1 cellular context compared by ENCODE assay signal in the genomic region with DNA sequence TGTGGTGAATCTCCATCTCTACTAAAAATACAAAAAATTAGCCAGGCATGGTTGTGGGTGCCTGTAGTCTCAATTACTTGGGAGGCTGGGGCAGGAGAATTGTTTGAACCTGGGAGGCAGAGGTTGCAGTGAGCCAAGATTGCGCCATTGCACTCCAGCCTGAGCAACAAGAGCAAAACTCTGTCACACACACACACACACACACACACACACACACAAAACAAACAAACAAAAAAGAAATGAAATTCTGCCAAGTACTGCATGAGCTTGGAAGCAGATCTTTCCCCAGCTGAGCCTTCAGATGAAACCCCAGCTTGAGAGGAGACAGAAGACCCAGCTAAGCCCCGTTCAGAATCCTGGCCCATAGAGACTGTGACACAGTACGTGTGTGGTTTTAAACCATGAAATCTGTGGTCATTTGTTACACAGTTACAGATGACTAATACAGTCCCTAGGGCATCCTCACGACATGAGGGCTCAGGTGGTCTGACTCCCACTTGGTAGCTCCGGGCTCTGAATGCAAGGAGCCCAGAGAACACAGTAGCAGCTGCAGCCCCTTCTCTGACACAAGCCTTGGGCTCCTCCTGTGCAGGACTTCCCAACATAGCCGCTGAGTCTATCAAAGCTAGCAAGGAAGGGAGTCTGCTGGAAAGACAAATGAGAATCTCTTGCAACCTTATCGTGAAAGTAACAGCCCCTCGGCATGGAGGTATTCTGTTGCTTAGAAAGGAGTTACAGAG.
TF ChIP-seq lines count a peak whose summit lies in the region.

No MANE protein-coding gene starts in this region.

TF ChIP-seq in HepG2, 621 proteins besides CTCF, POLR2A, EP300 and RAD21:
- TF ChIP-seq ZNF460 (CRISPR knock-in tag; IDR thresholded peaks at IDR 0.05; ENCODE audit: borderline replicate concordance) (peak; percentile 86), ZNF256 (CRISPR knock-in tag; conservative IDR thresholded peaks at IDR 0.05) (no peak), RBAK (CRISPR knock-in tag; IDR thresholded peaks at IDR 0.05) (0 out of 2 replicates have a peak, but pooled peaks have one; percentile 48), NFYC (CRISPR knock-in tag; IDR thresholded peaks at IDR 0.05) (no peak), GMEB2 (CRISPR knock-in tag; IDR thresholded peaks at IDR 0.05; ENCODE audit: low read depth) (no peak), SP5 (CRISPR knock-in tag; IDR thresholded peaks at IDR 0.05; ENCODE audit: borderline replicate concordance, low read depth) (no peak), ZFY (CRISPR knock-in tag; IDR thresholded peaks at IDR 0.05) (no peak), SKI (IDR thresholded peaks at IDR 0.05; ENCODE audit: partially characterized antibody) (no peak), CEBPB (IDR thresholded peaks at IDR 0.05; ENCODE audit: borderline replicate concordance, low read depth, low read length) (peak; percentile 30; the same call in 1 of the 2 replicates), PITX1 (CRISPR knock-in tag; IDR thresholded peaks at IDR 0.05) (0 out of 2 replicates have a peak, but pooled peaks have one; percentile 13), SRSF1 (optimal IDR thresholded peaks at IDR 0.05; ENCODE audit: low read depth, low read length) (no peak), ZNF576 (CRISPR knock-in tag; IDR thresholded peaks at IDR 0.05) (no peak), SMYD3 (CRISPR knock-in tag; IDR thresholded peaks at IDR 0.05) (no peak), FLYWCH1 (CRISPR knock-in tag; IDR thresholded peaks at IDR 0.05) (no peak), ZNF770 (CRISPR knock-in tag; IDR thresholded peaks at IDR 0.05) (peak; percentile 83), THAP8 (CRISPR knock-in tag; IDR thresholded peaks at IDR 0.05; ENCODE audit: borderline replicate concordance) (no peak), NFE2L2 (IDR thresholded peaks at IDR 0.05; ENCODE audit: low read length) (no peak), FOXP1 (IDR thresholded peaks at IDR 0.05) (no peak), FOXP1 (CRISPR knock-in tag; IDR thresholded peaks at IDR 0.05) (no peak), ZKSCAN8 (CRISPR knock-in tag; IDR thresholded peaks at IDR 0.05; ENCODE audit: borderline replicate concordance) (no peak), PAX8 (CRISPR knock-in tag; IDR thresholded peaks at IDR 0.05; ENCODE audit: borderline replicate concordance) (no peak), ZFP41 (CRISPR knock-in tag; IDR thresholded peaks at IDR 0.05; ENCODE audit: borderline replicate concordance) (no peak), SKIL (CRISPR knock-in tag; IDR thresholded peaks at IDR 0.05; ENCODE audit: borderline replicate concordance) (no peak), ZMYM3 (CRISPR knock-in tag; IDR thresholded peaks at IDR 0.05) (0 out of 2 replicates have a peak, but pooled peaks have one; percentile 30), ZNF280D (CRISPR knock-in tag; IDR thresholded peaks at IDR 0.05) (0 out of 2 replicates have a peak, but pooled peaks have one; percentile 62)
- TF ChIP-seq, protein P1, sequence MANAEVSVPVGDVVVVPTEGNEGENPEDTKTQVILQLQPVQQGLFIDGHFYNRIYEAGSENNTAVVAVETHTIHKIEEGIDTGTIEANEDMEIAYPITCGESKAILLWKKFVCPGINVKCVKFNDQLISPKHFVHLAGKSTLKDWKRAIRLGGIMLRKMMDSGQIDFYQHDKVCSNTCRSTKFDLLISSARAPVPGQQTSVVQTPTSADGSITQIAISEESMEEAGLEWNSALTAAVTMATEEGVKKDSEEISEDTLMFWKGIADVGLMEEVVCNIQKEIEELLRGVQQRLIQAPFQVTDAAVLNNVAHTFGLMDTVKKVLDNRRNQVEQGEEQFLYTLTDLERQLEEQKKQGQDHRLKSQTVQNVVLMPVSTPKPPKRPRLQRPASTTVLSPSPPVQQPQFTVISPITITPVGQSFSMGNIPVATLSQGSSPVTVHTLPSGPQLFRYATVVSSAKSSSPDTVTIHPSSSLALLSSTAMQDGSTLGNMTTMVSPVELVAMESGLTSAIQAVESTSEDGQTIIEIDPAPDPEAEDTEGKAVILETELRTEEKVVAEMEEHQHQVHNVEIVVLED (CRISPR knock-in tag; IDR thresholded peaks at IDR 0.05; ENCODE audit: borderline replicate concordance), result no peak
- TF ChIP-seq, protein P2, sequence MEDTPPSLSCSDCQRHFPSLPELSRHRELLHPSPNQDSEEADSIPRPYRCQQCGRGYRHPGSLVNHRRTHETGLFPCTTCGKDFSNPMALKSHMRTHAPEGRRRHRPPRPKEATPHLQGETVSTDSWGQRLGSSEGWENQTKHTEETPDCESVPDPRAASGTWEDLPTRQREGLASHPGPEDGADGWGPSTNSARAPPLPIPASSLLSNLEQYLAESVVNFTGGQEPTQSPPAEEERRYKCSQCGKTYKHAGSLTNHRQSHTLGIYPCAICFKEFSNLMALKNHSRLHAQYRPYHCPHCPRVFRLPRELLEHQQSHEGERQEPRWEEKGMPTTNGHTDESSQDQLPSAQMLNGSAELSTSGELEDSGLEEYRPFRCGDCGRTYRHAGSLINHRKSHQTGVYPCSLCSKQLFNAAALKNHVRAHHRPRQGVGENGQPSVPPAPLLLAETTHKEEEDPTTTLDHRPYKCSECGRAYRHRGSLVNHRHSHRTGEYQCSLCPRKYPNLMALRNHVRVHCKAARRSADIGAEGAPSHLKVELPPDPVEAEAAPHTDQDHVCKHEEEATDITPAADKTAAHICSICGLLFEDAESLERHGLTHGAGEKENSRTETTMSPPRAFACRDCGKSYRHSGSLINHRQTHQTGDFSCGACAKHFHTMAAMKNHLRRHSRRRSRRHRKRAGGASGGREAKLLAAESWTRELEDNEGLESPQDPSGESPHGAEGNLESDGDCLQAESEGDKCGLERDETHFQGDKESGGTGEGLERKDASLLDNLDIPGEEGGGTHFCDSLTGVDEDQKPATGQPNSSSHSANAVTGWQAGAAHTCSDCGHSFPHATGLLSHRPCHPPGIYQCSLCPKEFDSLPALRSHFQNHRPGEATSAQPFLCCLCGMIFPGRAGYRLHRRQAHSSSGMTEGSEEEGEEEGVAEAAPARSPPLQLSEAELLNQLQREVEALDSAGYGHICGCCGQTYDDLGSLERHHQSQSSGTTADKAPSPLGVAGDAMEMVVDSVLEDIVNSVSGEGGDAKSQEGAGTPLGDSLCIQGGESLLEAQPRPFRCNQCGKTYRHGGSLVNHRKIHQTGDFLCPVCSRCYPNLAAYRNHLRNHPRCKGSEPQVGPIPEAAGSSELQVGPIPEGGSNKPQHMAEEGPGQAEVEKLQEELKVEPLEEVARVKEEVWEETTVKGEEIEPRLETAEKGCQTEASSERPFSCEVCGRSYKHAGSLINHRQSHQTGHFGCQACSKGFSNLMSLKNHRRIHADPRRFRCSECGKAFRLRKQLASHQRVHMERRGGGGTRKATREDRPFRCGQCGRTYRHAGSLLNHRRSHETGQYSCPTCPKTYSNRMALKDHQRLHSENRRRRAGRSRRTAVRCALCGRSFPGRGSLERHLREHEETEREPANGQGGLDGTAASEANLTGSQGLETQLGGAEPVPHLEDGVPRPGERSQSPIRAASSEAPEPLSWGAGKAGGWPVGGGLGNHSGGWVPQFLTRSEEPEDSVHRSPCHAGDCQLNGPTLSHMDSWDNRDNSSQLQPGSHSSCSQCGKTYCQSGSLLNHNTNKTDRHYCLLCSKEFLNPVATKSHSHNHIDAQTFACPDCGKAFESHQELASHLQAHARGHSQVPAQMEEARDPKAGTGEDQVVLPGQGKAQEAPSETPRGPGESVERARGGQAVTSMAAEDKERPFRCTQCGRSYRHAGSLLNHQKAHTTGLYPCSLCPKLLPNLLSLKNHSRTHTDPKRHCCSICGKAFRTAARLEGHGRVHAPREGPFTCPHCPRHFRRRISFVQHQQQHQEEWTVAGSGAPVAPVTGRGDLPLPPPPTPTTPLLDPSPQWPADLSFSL (CRISPR knock-in tag; IDR thresholded peaks at IDR 0.05), result peak; percentile 79; the same call in 1 of the 2 replicates
- TF ChIP-seq, protein P3, sequence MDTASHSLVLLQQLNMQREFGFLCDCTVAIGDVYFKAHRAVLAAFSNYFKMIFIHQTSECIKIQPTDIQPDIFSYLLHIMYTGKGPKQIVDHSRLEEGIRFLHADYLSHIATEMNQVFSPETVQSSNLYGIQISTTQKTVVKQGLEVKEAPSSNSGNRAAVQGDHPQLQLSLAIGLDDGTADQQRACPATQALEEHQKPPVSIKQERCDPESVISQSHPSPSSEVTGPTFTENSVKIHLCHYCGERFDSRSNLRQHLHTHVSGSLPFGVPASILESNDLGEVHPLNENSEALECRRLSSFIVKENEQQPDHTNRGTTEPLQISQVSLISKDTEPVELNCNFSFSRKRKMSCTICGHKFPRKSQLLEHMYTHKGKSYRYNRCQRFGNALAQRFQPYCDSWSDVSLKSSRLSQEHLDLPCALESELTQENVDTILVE (CRISPR knock-in tag; IDR thresholded peaks at IDR 0.05), result no peak
